In genomic region chr14:99562848-99563748, GRCh38 we compare ENCODE assay signal across 10 cellular contexts. TPM values are rescaled to one million over a fixed set of nuclear protein-coding genes. Genes with fewer than 3 reads are reported as not detected.
DNase-seq lines count a peak whose midpoint lies in the region; ATAC-seq, FAIRE-seq and TF ChIP-seq lines count a peak whose summit lies in the region.
"Had no signal": no experiment of that assay in that cellular context is flagged by ENCODE, and none has a peak within 500 bp of the region (broad histone marks: within the 10 kb centered on the region; RNA-seq: fewer than 3 reads in every experiment).

No MANE protein-coding gene starts in this region.

- H3K36me3 ChIP-seq in HepG2 (replicated peaks in 1 of 2; ENCODE audit: control insufficient read depth in 1 of 2, insufficient read depth in 2 of 2, low read length in 2 of 2) (peaks cover 0 to 1% of the 10 kb centered on the region in 2 experiments; a peak in 2 of 5 replicates), upper lobe of right lung (no peaks in the 10 kb centered on the region)

- peaks cover 93% of the 10 kb centered on the region for H3K79me2 ChIP-seq in HepG2 (ENCODE audit: insufficient read depth, low read length)

- H3K27me3 ChIP-seq in HepG2 (ENCODE audit: control insufficient read depth in 1 of 2, insufficient read depth in 2 of 2, low read length in 2 of 2), result no peaks in the 10 kb centered on the region
- no peaks in the 10 kb centered on the region for H3K27me3 ChIP-seq in upper lobe of right lung

- H3K4me3 Mint-ChIP-seq in activated T-helper 1 cell treated with anti-CD3 and anti-CD28 coated beads, Interleukin-12 subunit alpha, Interleukin-12 subunit beta, Interleukin-2, Interleukin-4 antibody, amounts not matched to agents 30 ng/mL and 10 ng/mL and 1 ng/mL, durations not matched to agents 14 hours and 24 hours and 36 hours, result no peak overlapping the region
- H3K4me3 Mint-ChIP-seq: activated naive CD8-positive, alpha-beta T cell treated with anti-CD3 and anti-CD28 coated beads, Interleukin-2, amount 10 ng/mL, durations not matched to agents 7 days and 5 days had no signal

- peak; percentile 80 for FAIRE-seq in HepG2 (lab: Jason Lieb, UNC)
- FAIRE-seq: GM12878 had no signal

- no peak overlapping the region for H2AFZ ChIP-seq in HepG2 (ENCODE audit: low read length)

- peak; percentile 94 for TF ChIP-seq CTCF in HepG2 (CRISPR knock-in tag; IDR thresholded peaks at IDR 0.05)
- TF ChIP-seq CTCF in upper lobe of right lung (IDR thresholded peaks at IDR 0.05), result peak; percentile 50

- DNase-seq in C1 segment of cervical spinal cord (lab: John Stamatoyannopoulos, UW), result peak; percentile 20 to 96 (median 62)
- DNase-seq in NCI-H2196 treated with DMSO at 0.1 percent for 48 hours (lab: John Stamatoyannopoulos, UW; ENCODE audit: unreplicated experiment), result peak; percentile 65
- DNase-seq in cerebellar cortex (ENCODE audit: low spot score), result peak; percentile 94
- DNase-seq in HepG2 (ENCODE audit: low spot score), result peak; percentile 84
- peak; percentile 93 for DNase-seq in upper lobe of right lung
- DNase-seq in activated T-helper 1 cell treated with anti-CD3 and anti-CD28 coated beads, Interleukin-12 subunit alpha, Interleukin-12 subunit beta, Interleukin-2, Interleukin-4 antibody, amounts not matched to agents 30 ng/mL and 10 ng/mL and 1 ng/mL, durations not matched to agents 14 hours and 24 hours and 36 hours (ENCODE audit: low spot score), result no peak
- DNase-seq: activated naive CD8-positive, alpha-beta T cell treated with anti-CD3 and anti-CD28 coated beads, Interleukin-2, amount 10 ng/mL, durations not matched to agents 7 days and 5 days had no signal

- 57% methylated on average over 18 of the region's 23 CpGs for WGBS in HepG2 (ENCODE audit: low lambda C conversion rate)

- H3K9me3 ChIP-seq in HepG2 (ENCODE audit: low read length) (no peaks in the 10 kb centered on the region), upper lobe of right lung (no peaks in the 10 kb centered on the region)

- H3K36me3 Mint-ChIP-seq in activated T-helper 1 cell treated with anti-CD3 and anti-CD28 coated beads, Interleukin-12 subunit alpha, Interleukin-12 subunit beta, Interleukin-2, Interleukin-4 antibody, amounts not matched to agents 30 ng/mL and 10 ng/mL and 1 ng/mL, durations not matched to agents 14 hours and 24 hours and 36 hours (ENCODE audit: low read depth), result no peaks in the 10 kb centered on the region
- H3K36me3 Mint-ChIP-seq: activated naive CD8-positive, alpha-beta T cell treated with anti-CD3 and anti-CD28 coated beads, Interleukin-2, amount 10 ng/mL, durations not matched to agents 7 days and 5 days had no signal

- no peak for TF ChIP-seq POLR2A in HepG2 (IDR thresholded peaks at IDR 0.05; ENCODE audit: insufficient read depth in 1 of 2, low read depth in 2 of 2, low read length in 2 of 2)

- no peaks in the 10 kb centered on the region for H3K27me3 Mint-ChIP-seq in activated T-helper 1 cell treated with anti-CD3 and anti-CD28 coated beads, Interleukin-12 subunit alpha, Interleukin-12 subunit beta, Interleukin-2, Interleukin-4 antibody, amounts not matched to agents 30 ng/mL and 10 ng/mL and 1 ng/mL, durations not matched to agents 14 hours and 24 hours and 36 hours (ENCODE audit: insufficient read depth)
- H3K27me3 Mint-ChIP-seq: activated naive CD8-positive, alpha-beta T cell treated with anti-CD3 and anti-CD28 coated beads, Interleukin-2, amount 10 ng/mL, durations not matched to agents 7 days and 5 days had no signal

- no TSS peak for BruUV-seq in HepG2 (replicated peaks; lab: Mats Ljungman, UMichigan)

- CTCF ChIA-PET in HepG2 (lab: Yijun Ruan, JAX; ENCODE audit: low intra/inter-chr PET ratio, low total read pairs), result interaction anchor here (1.1 to 1.5 kb wide), 2 partner anchors 13 to 66 kb away, joined by 4 to 11 read pairs; no protein-coding TSS in a partner anchor

- POLR2A ChIA-PET in HepG2 (lab: Yijun Ruan, JAX), result no interaction called here

- peak overlapping the region; percentile 21; the same call in 1 of the 2 replicates for H3K4me2 ChIP-seq in HepG2 (ENCODE audit: low read depth, low read length)

- no peak overlapping the region for H3K27ac Mint-ChIP-seq in activated T-helper 1 cell treated with anti-CD3 and anti-CD28 coated beads, Interleukin-12 subunit alpha, Interleukin-12 subunit beta, Interleukin-2, Interleukin-4 antibody, amounts not matched to agents 30 ng/mL and 10 ng/mL and 1 ng/mL, durations not matched to agents 14 hours and 24 hours and 36 hours
- H3K27ac Mint-ChIP-seq: activated naive CD8-positive, alpha-beta T cell treated with anti-CD3 and anti-CD28 coated beads, Interleukin-2, amount 10 ng/mL, durations not matched to agents 7 days and 5 days had no signal

- H3K4me3 ChIP-seq in HepG2 (replicated peaks in 1 of 3; ENCODE audit: insufficient read depth in 1 of 3, low read depth in 2 of 3, low read length in 3 of 3) (no peak overlapping the region), upper lobe of right lung (no peak overlapping the region)
- H3K4me3 ChIP-seq: GM12878 had no signal

- H3K9me3 Mint-ChIP-seq in activated T-helper 1 cell treated with anti-CD3 and anti-CD28 coated beads, Interleukin-12 subunit alpha, Interleukin-12 subunit beta, Interleukin-2, Interleukin-4 antibody, amounts not matched to agents 30 ng/mL and 10 ng/mL and 1 ng/mL, durations not matched to agents 14 hours and 24 hours and 36 hours, result no peaks in the 10 kb centered on the region
- H3K9me3 Mint-ChIP-seq: activated naive CD8-positive, alpha-beta T cell treated with anti-CD3 and anti-CD28 coated beads, Interleukin-2, amount 10 ng/mL, durations not matched to agents 7 days and 5 days had no signal

- ATAC-seq in HepG2, result peak; percentile 82
- peak; percentile 89 for ATAC-seq in upper lobe of right lung
- no peak for ATAC-seq in GM19452 (IDR thresholded peaks at IDR 0.05; ENCODE audit: unreplicated experiment)
- no peak for ATAC-seq in HG02885 (IDR thresholded peaks at IDR 0.05; ENCODE audit: poor library complexity, unreplicated experiment)
- ATAC-seq: GM12878 had no signal

- H3K27ac ChIP-seq in HepG2 (ENCODE audit: extremely low read length, insufficient read depth, low read length) (peak overlapping the region; percentile 91), upper lobe of right lung (no peak overlapping the region)

- H4K20me1 ChIP-seq in HepG2 (ENCODE audit: insufficient read depth, low read length), result peaks cover 12% of the 10 kb centered on the region

- TF ChIP-seq RAD21 in HepG2 (CRISPR knock-in tag; IDR thresholded peaks at IDR 0.05), result peak; percentile 96

- in situ Hi-C loops in HepG2 (cut with HindIII; ENCODE audit: extremely low pct_ligation_motif_present, low pct_unique_long_range_greater_than_20kb), result no loop called here

- no peaks in the 10 kb centered on the region for H3K4me1 Mint-ChIP-seq in activated T-helper 1 cell treated with anti-CD3 and anti-CD28 coated beads, Interleukin-12 subunit alpha, Interleukin-12 subunit beta, Interleukin-2, Interleukin-4 antibody, amounts not matched to agents 30 ng/mL and 10 ng/mL and 1 ng/mL, durations not matched to agents 14 hours and 24 hours and 36 hours (ENCODE audit: low read depth)

- H3K9ac ChIP-seq in HepG2 (ENCODE audit: insufficient read depth, low read depth, low read length), result no peak overlapping the region

- intact Hi-C loops in HepG2 (cut with micrococcal nuclease; ENCODE audit: unreplicated experiment), result loop anchor here (1.0 to 5.0 kb wide), 3 partner anchors 8 to 64 kb away; no protein-coding TSS in a partner anchor
- intact Hi-C loops in upper lobe of right lung (cut with DNase I), result no loop called here
- intact Hi-C loops in activated T-helper 1 cell treated with anti-CD3 and anti-CD28 coated beads, Interleukin-12 subunit alpha, Interleukin-12 subunit beta, Interleukin-2, Interleukin-4 antibody, amounts not matched to agents 30 ng/mL and 10 ng/mL and 1 ng/mL, durations not matched to agents 14 hours and 24 hours and 36 hours (cut with micrococcal nuclease), result no loop called here

- peaks cover 90% of the 10 kb centered on the region for H3K4me1 ChIP-seq in HepG2 (ENCODE audit: insufficient read depth, low read length)
- peaks cover 27% of the 10 kb centered on the region for H3K4me1 ChIP-seq in upper lobe of right lung

- no peak for TF ChIP-seq EP300 in HepG2 (IDR thresholded peaks at IDR 0.05; ENCODE audit: low read depth in 2 of 2, low read length in 2 of 2)
- TF ChIP-seq EP300 in HepG2 (CRISPR knock-in tag; IDR thresholded peaks at IDR 0.05; ENCODE audit: borderline replicate concordance), result no peak

TF ChIP-seq in HepG2, 621 proteins besides CTCF, POLR2A, EP300 and RAD21 (continues in another document):
- TF ChIP-seq ZNF891 (CRISPR knock-in tag; IDR thresholded peaks at IDR 0.05) (0 out of 2 replicates have a peak, but pooled peaks have one; percentile 60), XBP1 (CRISPR knock-in tag; IDR thresholded peaks at IDR 0.05) (no peak), SOX6 (IDR thresholded peaks at IDR 0.05) (no peak), SOX6 (CRISPR knock-in tag; IDR thresholded peaks at IDR 0.05) (peak; percentile 81)

RNA-seq across cellular contexts. Expression of gene CCDC85C, which starts 40.9 kb away (rescaled TPM):
- total RNA-seq in HepG2 (2016; rRNA removed; fragmentation: Illumina TruSeq; extraction: Trizol), result 43.8 and 47.6 TPM in 2 replicates
- total RNA-seq in HepG2 (2016; cell fraction: cytosol; rRNA removed; fragmentation: Illumina TruSeq; extraction: Trizol; ENCODE audit: low read depth), result 4.3 and 4.6 TPM in 2 replicates
- total RNA-seq in HepG2 (2016; cell fraction: insoluble cytoplasmic fraction; rRNA removed; fragmentation: Illumina TruSeq; extraction: Trizol), result 33.8 and 47.0 TPM in 2 replicates
- total RNA-seq in HepG2 (2016; cell fraction: membrane; rRNA removed; fragmentation: Illumina TruSeq; extraction: Trizol), result 30.8 and 30.9 TPM in 2 replicates
- total RNA-seq in HepG2 (2016; cell fraction: nucleus; rRNA removed; fragmentation: Illumina TruSeq; extraction: Trizol), result 23.1 and 29.3 TPM in 2 replicates
- polyA plus RNA-seq in HepG2 (2011; rRNA removed), result 18.8 and 30.3 TPM in 2 replicates
- 21.2 and 24.0 TPM in 2 replicates for polyA plus RNA-seq in HepG2 (2011; cell fraction: cytosol; rRNA removed)
- polyA plus RNA-seq in HepG2 (2011; cell fraction: nucleus; rRNA removed), result 30.3 and 32.6 TPM in 2 replicates
- polyA plus RNA-seq in HepG2 (2012), result 41.6 and 57.3 TPM in 2 replicates
- polyA plus RNA-seq in HepG2 (2016; cell fraction: cytosol; fragmentation: Illumina TruSeq; extraction: Trizol; ENCODE audit: low read depth), result 4.1 and 4.6 TPM in 2 replicates
- 36.1 and 43.0 TPM in 2 replicates for polyA plus RNA-seq in HepG2 (2016; cell fraction: insoluble cytoplasmic fraction; fragmentation: Illumina TruSeq; extraction: Trizol; ENCODE audit: low read depth)
- polyA plus RNA-seq in HepG2 (2016; cell fraction: membrane; fragmentation: Illumina TruSeq; extraction: Trizol; ENCODE audit: low read depth), result 18.9 and 20.2 TPM in 2 replicates
- 40.1 and 40.7 TPM in 2 replicates for polyA plus RNA-seq in HepG2 (2016; cell fraction: nucleus; fragmentation: Illumina TruSeq; extraction: Trizol; ENCODE audit: insufficient read depth, low read depth)
- 44.2 and 114 TPM in 2 replicates for polyA minus RNA-seq in HepG2 (2011; rRNA and poly(A)+ RNA removed; ENCODE audit: low replicate concordance)
- 33.8 and 37.6 TPM in 2 replicates for polyA minus RNA-seq in HepG2 (2011; cell fraction: cytosol; rRNA and poly(A)+ RNA removed)
- 11.8 and 12.0 TPM in 2 replicates for polyA minus RNA-seq in HepG2 (2011; cell fraction: nucleus; rRNA and poly(A)+ RNA removed)
- total RNA-seq in upper lobe of right lung, result 22.6 TPM
- total RNA-seq in activated T-helper 1 cell treated with anti-CD3 and anti-CD28 coated beads, Interleukin-12 subunit alpha, Interleukin-12 subunit beta, Interleukin-2, Interleukin-4 antibody, amounts not matched to agents 30 ng/mL and 10 ng/mL and 1 ng/mL, durations not matched to agents 14 hours and 24 hours and 36 hours, result 7.4 and 7.6 TPM in 2 replicates

Comparison
In these comparisons a context has a peak if more than half of its experiments do, and no peak if none do; other contexts are left out.
1. ATAC-seq: peak in HepG2 (single experiment) and upper lobe of right lung (single experiment); none in GM19452 (single experiment) and HG02885 (single experiment).